8 cellular contexts compared by ENCODE assay signal in genomic region chr1:2049517-2050481, GRCh38. TPM values are rescaled to one million over a fixed set of nuclear protein-coding genes. Genes with fewer than 3 reads are reported as not detected.
A peak's percentile ranks its signal among the peaks of the same experiment; 100 is the strongest.
DNase-seq lines count a peak whose midpoint lies in the region; ATAC-seq and TF ChIP-seq lines count a peak whose summit lies in the region.

Gene PRKCZ, plus strand, starts transcription at chr1:2050411. Its CDS starts 220 bp downstream, at chr1:2050631.

- H3K27me3 Mint-ChIP-seq in brain, result peaks cover 80% of the 10 kb centered on the region

- ATAC-seq in GM19023 (IDR thresholded peaks at IDR 0.05; ENCODE audit: unreplicated experiment), result peak; percentile 50
- no peak for ATAC-seq in HG03159 (IDR thresholded peaks at IDR 0.05; ENCODE audit: unreplicated experiment)

- DNase-seq in NCI-H1048 (lab: John Stamatoyannopoulos, UW), result peak; percentile 83
- DNase-seq in T-helper 9 cell, result peak; percentile 92
- peak; percentile 71 for DNase-seq in iris pigment epithelial cell (ENCODE audit: low read depth)
- peak; percentile 78 to 92 (median 84) for DNase-seq in stimulated activated CD4-positive, alpha-beta T cell treated with anti-CD3 and anti-CD28 coated beads, Interleukin-1b, Interleukin-23, amount 100 ng/mL, for 24 hours (ENCODE audit: low read depth in 4 of 4, low spot score in 1 of 4)

- peak within 1 kb of the TSS in 1 of 5 experiments; percentile 44 for H3K27ac Mint-ChIP-seq in brain

- H3K4me1 Mint-ChIP-seq in brain, result peaks cover 15% of the 10 kb centered on the region

- TF ChIP-seq CTCF in 22Rv1 (IDR thresholded peaks at IDR 0.05), result peak; percentile 66
- peak; percentile 19 to 45 for TF ChIP-seq CTCF in brain (conservative IDR thresholded peaks at IDR 0.05)

- peak within 1 kb of the TSS; percentile 56 to 86 (median 77) for H3K4me3 Mint-ChIP-seq in brain

- H3K9me3 Mint-ChIP-seq in brain, result peaks cover 0 to 6% (median 3%) of the 10 kb centered on the region in 5 experiments

- H3K36me3 Mint-ChIP-seq in brain, result no peaks in the 10 kb centered on the region

- peak within 1 kb of the TSS; percentile 62 for H3K27ac ChIP-seq in 22Rv1

RNA-seq across cellular contexts. Expression of gene PRKCZ, which starts in this region (rescaled TPM):
- 76.5 TPM for polyA plus RNA-seq in brain (ENCODE audit: insufficient read depth, low read depth, low replicate concordance)
